Comparison of ENCODE assay signal across 10 cellular contexts in genomic region chr13:88979465-88980180, GRCh38.
A peak's percentile ranks its signal among the peaks of the same experiment; 100 is the strongest.
DNase-seq lines count a peak whose midpoint lies in the region; ATAC-seq, FAIRE-seq and TF ChIP-seq lines count a peak whose summit lies in the region.
"Had no signal": no experiment of that assay in that cellular context is flagged by ENCODE, and none has a peak within 500 bp of the region (broad histone marks: within the 10 kb centered on the region; RNA-seq: fewer than 3 reads in every experiment).

No MANE protein-coding gene starts in this region.

- FAIRE-seq in GM12878 (lab: Jason Lieb, UNC), result no peak
- FAIRE-seq: GM12892 had no signal

- intact Hi-C loops in GM12878 (cut with micrococcal nuclease; ENCODE audit: unreplicated experiment), result no loop called here

- H3K4me1 ChIP-seq in GM12878 (ENCODE audit: control insufficient read depth, insufficient read depth, low read length) (no peaks in the 10 kb centered on the region), neuronal stem cell (ENCODE audit: control insufficient read depth in 2 of 2, insufficient read depth in 1 of 2, low read depth in 1 of 2, low read length in 2 of 2) (no peaks in the 10 kb centered on the region)
- H3K4me1 ChIP-seq: sigmoid colon had no signal

- H4K8ac ChIP-seq in neuronal stem cell (ENCODE audit: low read depth, low read length), result no peak overlapping the region

- CTCF ChIA-PET in GM12878 (lab: Yijun Ruan, JAX), result interaction anchor here (0.7 to 1.9 kb wide), 6 partner anchors 26 to 1338 kb away, joined by 3 to 6 read pairs (median 4); no protein-coding TSS in a partner anchor

- no peaks in the 10 kb centered on the region for H4K20me1 ChIP-seq in GM12878 (ENCODE audit: control insufficient read depth, insufficient read depth)

- H4K91ac ChIP-seq in neuronal stem cell (ENCODE audit: low read depth, low read length, poor library complexity), result no peak overlapping the region

- H2BK5ac ChIP-seq in neuronal stem cell (ENCODE audit: low read length), result no peak overlapping the region

- no peak overlapping the region for H2BK120ac ChIP-seq in neuronal stem cell (ENCODE audit: low read depth, low read length)

- H3K27ac ChIP-seq in GM12878 (ENCODE audit: control insufficient read depth, insufficient read depth) (no peak overlapping the region), neuronal stem cell (replicated peaks; ENCODE audit: low read length) (no peak overlapping the region)
- H3K27ac ChIP-seq: sigmoid colon had no signal

- H3K9ac ChIP-seq in GM12878 (ENCODE audit: control insufficient read depth, insufficient read depth, low read length) (no peak overlapping the region), neuronal stem cell (ENCODE audit: low read depth, low read length, poor library complexity) (no peak overlapping the region)

- ATAC-seq in HG03432 (IDR thresholded peaks at IDR 0.05; ENCODE audit: unreplicated experiment), result peak; percentile 69
- peak; percentile 96 for ATAC-seq in GM12878
- no peak for ATAC-seq in HG03159 (IDR thresholded peaks at IDR 0.05; ENCODE audit: unreplicated experiment)
- no peak for ATAC-seq in GM21576 (IDR thresholded peaks at IDR 0.05; ENCODE audit: unreplicated experiment)

- TF ChIP-seq POLR2A in GM12878 (IDR thresholded peaks at IDR 0.05; ENCODE audit: low read depth, low read length), result no peak

- no peaks in the 10 kb centered on the region for H3K79me1 ChIP-seq in neuronal stem cell (ENCODE audit: low read depth, low read length)

- H2AFZ ChIP-seq in GM12878 (ENCODE audit: control insufficient read depth, low read depth, low read length), result no peak overlapping the region
- peak overlapping the region; percentile 8 for H2AFZ ChIP-seq in neuronal stem cell (ENCODE audit: low read length)

- H3K27me3 ChIP-seq in GM12878 (replicated peaks in 1 of 2; ENCODE audit: control insufficient read depth in 2 of 2, insufficient read depth in 2 of 2, low read length in 1 of 2) (no peaks in the 10 kb centered on the region), neuronal stem cell (ENCODE audit: control insufficient read depth in 3 of 3, insufficient read depth in 3 of 3, low read depth in 1 of 3, low read length in 3 of 3) (no peaks in the 10 kb centered on the region)
- H3K27me3 ChIP-seq: sigmoid colon had no signal

- H2AK5ac ChIP-seq in neuronal stem cell (ENCODE audit: low read depth, low read length), result no peak overlapping the region

- 31% methylated on average over 7 of the region's 7 CpGs for WGBS in GM12878 (ENCODE audit: insufficient coverage, insufficient replicate concordance, low lambda C conversion rate, missing lambda C conversion rate)
- WGBS in neuronal stem cell (ENCODE audit: extremely low coverage in 2 of 2, insufficient read length in 2 of 2, insufficient replicate concordance in 1 of 2), 2 donors, result no CpG with 5 or more reads among the region's 7 CpGs

- H3K14ac ChIP-seq in neuronal stem cell (ENCODE audit: low read length), result no peak overlapping the region

- no peaks in the 10 kb centered on the region for H3K79me2 ChIP-seq in GM12878 (ENCODE audit: control insufficient read depth, insufficient read depth, low read length)

- H3K4ac ChIP-seq in neuronal stem cell (ENCODE audit: low read length), result no peak overlapping the region

- SMC1A ChIA-PET in GM12878 (lab: Charles Lee; ENCODE audit: uncharacterized antibody, unreplicated experiment), result interaction anchor here (0.6 to 1.6 kb wide), 6 partner anchors 9 to 85 kb away, joined by 3 to 4 read pairs (median 4); no protein-coding TSS in a partner anchor

- H3K18ac ChIP-seq in neuronal stem cell (ENCODE audit: low read length), result no peak overlapping the region

- H3K36me3 ChIP-seq in GM12878 (ENCODE audit: control insufficient read depth in 2 of 2, insufficient read depth in 2 of 2, low read length in 1 of 2), result no peaks in the 10 kb centered on the region
- H3K36me3 ChIP-seq in neuronal stem cell (replicated peaks in 1 of 2; ENCODE audit: control insufficient read depth in 2 of 2, insufficient read depth in 2 of 2, low read length in 2 of 2), result no peaks in the 10 kb centered on the region
- H3K36me3 ChIP-seq: sigmoid colon had no signal

- no peak overlapping the region for H2BK15ac ChIP-seq in neuronal stem cell (ENCODE audit: low read length)

- DNase-seq in NCI-H2081 (lab: John Stamatoyannopoulos, UW) (peak; percentile 3 to 18), NCI-H2081 treated with DMSO at 0.1 percent for 48 hours (lab: John Stamatoyannopoulos, UW) (no peak), GM12878 (ENCODE audit: low read depth, low spot score) (no peak), neuronal stem cell (ENCODE audit: low spot score) (no peak), islet precursor cell (no peak)
- DNase-seq: sigmoid colon had no signal

- H3K9me3 ChIP-seq in GM12878 (replicated peaks; ENCODE audit: control insufficient read depth, insufficient read depth, low read length) (no peaks in the 10 kb centered on the region), neuronal stem cell (replicated peaks in 1 of 2; ENCODE audit: control insufficient read depth in 2 of 2, insufficient read depth in 1 of 2, low read depth in 1 of 2, low read length in 2 of 2) (no peaks in the 10 kb centered on the region)
- H3K9me3 ChIP-seq: sigmoid colon had no signal

- RAD21 ChIA-PET in GM12878 (lab: Charles Lee; ENCODE audit: unreplicated experiment), result interaction anchor here (0.7 to 1.9 kb wide), 6 partner anchors 12 to 906 kb away, joined by 3 to 5 read pairs (median 4); no protein-coding TSS in a partner anchor

- BruUV-seq in GM12878 (replicated peaks; lab: Mats Ljungman, UMichigan), result no TSS peak

- in situ Hi-C loops in GM12878 (cut with MboI), result no loop called here

- POLR2A ChIA-PET in GM12878 (lab: Charles Lee), result no interaction called here

- H2BK12ac ChIP-seq in neuronal stem cell (ENCODE audit: low read length), result no peak overlapping the region

- TF ChIP-seq RAD21 in GM12878 (IDR thresholded peaks at IDR 0.05; ENCODE audit: insufficient read depth, low read depth, low read length), result peak; percentile 33; the same call in 1 of the 2 replicates

- no peak overlapping the region for H3K4me2 ChIP-seq in GM12878 (ENCODE audit: control insufficient read depth, insufficient read depth)
- H3K4me2 ChIP-seq in neuronal stem cell (ENCODE audit: insufficient read depth, low read length, poor library complexity, severe bottlenecking), result no peak overlapping the region

- H3K23ac ChIP-seq in neuronal stem cell (ENCODE audit: low read depth, low read length, poor library complexity), result no peak overlapping the region

- no peak overlapping the region for H3K4me3 ChIP-seq in GM12878
- H3K4me3 ChIP-seq in neuronal stem cell (ENCODE audit: low read length in 2 of 2), result no peak overlapping the region
- H3K4me3 ChIP-seq: sigmoid colon had no signal

- no peak for TF ChIP-seq EP300 in GM12878 (IDR thresholded peaks at IDR 0.05; ENCODE audit: borderline replicate concordance in 1 of 2, control insufficient read depth in 1 of 2, low read depth in 2 of 2, low read length in 2 of 2)

- TF ChIP-seq CTCF in GM12878 (IDR thresholded peaks at IDR 0.05 in 2 of 3, conservative IDR thresholded peaks at IDR 0.05 in 1 of 3; ENCODE audit: control insufficient read depth in 2 of 3, extremely low read depth in 1 of 3, insufficient read depth in 1 of 3, low read depth in 3 of 3, low read length in 3 of 3), result peak in 1 of 3 experiments; percentile 50; a peak in 1 of 6 replicates

TF ChIP-seq in GM12878, 131 proteins besides CTCF, POLR2A, EP300 and RAD21 (continues in another document):
- TF ChIP-seq, protein P1, sequence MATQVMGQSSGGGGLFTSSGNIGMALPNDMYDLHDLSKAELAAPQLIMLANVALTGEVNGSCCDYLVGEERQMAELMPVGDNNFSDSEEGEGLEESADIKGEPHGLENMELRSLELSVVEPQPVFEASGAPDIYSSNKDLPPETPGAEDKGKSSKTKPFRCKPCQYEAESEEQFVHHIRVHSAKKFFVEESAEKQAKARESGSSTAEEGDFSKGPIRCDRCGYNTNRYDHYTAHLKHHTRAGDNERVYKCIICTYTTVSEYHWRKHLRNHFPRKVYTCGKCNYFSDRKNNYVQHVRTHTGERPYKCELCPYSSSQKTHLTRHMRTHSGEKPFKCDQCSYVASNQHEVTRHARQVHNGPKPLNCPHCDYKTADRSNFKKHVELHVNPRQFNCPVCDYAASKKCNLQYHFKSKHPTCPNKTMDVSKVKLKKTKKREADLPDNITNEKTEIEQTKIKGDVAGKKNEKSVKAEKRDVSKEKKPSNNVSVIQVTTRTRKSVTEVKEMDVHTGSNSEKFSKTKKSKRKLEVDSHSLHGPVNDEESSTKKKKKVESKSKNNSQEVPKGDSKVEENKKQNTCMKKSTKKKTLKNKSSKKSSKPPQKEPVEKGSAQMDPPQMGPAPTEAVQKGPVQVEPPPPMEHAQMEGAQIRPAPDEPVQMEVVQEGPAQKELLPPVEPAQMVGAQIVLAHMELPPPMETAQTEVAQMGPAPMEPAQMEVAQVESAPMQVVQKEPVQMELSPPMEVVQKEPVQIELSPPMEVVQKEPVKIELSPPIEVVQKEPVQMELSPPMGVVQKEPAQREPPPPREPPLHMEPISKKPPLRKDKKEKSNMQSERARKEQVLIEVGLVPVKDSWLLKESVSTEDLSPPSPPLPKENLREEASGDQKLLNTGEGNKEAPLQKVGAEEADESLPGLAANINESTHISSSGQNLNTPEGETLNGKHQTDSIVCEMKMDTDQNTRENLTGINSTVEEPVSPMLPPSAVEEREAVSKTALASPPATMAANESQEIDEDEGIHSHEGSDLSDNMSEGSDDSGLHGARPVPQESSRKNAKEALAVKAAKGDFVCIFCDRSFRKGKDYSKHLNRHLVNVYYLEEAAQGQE (IDR thresholded peaks at IDR 0.05; ENCODE audit: low read depth, low read length), result no peak
- TF ChIP-seq HDGF (IDR thresholded peaks at IDR 0.05) (no peak), SUZ12 (IDR thresholded peaks at IDR 0.05; ENCODE audit: unreplicated experiment) (no peak), NR2F1 (conservative IDR thresholded peaks at IDR 0.05) (no peak), MTA2 (IDR thresholded peaks at IDR 0.05; ENCODE audit: low read depth) (0 out of 2 replicates have a peak, but pooled peaks have one; percentile 12), DPF2 (IDR thresholded peaks at IDR 0.05) (no peak), NRF1 (conservative IDR thresholded peaks at IDR 0.05; ENCODE audit: low read depth, low read length) (no peak), BMI1 (IDR thresholded peaks at IDR 0.05; ENCODE audit: borderline replicate concordance) (no peak), JUNB (IDR thresholded peaks at IDR 0.05) (no peak), E2F4 (IDR thresholded peaks at IDR 0.05; ENCODE audit: low read depth, low read length) (no peak), GATAD2B (conservative IDR thresholded peaks at IDR 0.05; ENCODE audit: low read depth) (no peak)

Comparison
In these comparisons a context has a peak if more than half of its experiments do, and no peak if none do; other contexts are left out.
1. DNase-seq: peak in NCI-H2081 (2 of 2); none in NCI-H2081 treated with DMSO at 0.1 percent for 48 hours (single experiment), GM12878 (single experiment), neuronal stem cell (single experiment) and islet precursor cell (single experiment).
2. ATAC-seq: peak in HG03432 (single experiment) and GM12878 (single experiment); none in HG03159 (single experiment) and GM21576 (single experiment).